Comparison of ENCODE assay signal across 14 cellular contexts in the genomic region with DNA sequence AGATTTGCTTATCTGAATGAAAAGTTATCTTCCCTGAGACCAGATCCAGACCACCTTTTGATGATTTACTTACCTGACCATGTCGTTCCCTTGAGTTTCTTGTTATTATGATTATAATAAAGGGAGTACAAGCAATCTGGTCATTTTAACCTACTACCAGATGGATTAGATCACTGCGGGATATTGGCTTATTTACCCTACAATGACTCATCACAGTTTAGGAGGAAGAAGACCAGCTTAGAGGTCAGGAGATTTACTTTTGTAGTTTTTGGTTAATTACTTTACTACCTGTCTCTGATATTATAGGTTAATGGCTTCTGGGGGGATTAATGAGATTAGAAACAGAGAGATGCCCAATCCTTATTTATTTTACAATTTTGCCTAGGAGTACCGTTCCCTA.
DNase-seq lines count a peak whose midpoint lies in the region; FAIRE-seq lines count a peak whose summit lies in the region.
"Had no signal": no experiment of that assay in that cellular context is flagged by ENCODE, and none has a peak within 500 bp of the region (broad histone marks: within the 10 kb centered on the region; RNA-seq: fewer than 3 reads in every experiment).

No MANE protein-coding gene starts in this region.

- DNase-seq in COR-L47 (lab: John Stamatoyannopoulos, UW), result peak; percentile 9
- peak; percentile 27 for DNase-seq in HPDE6-E6E7 (ENCODE audit: extremely low spot score)
- DNase-seq in NCI-H774 (lab: John Stamatoyannopoulos, UW), result peak; percentile 55
- DNase-seq in NCI-H345 treated with DMSO at 0.1 percent for 48 hours (lab: John Stamatoyannopoulos, UW; ENCODE audit: unreplicated experiment), result no peak
- DNase-seq in OCI-M1 (lab: John Stamatoyannopoulos, UW), result no peak
- no peak for DNase-seq in GM03348 (ENCODE audit: low spot score)
- DNase-seq in islet precursor cell, result no peak
- DNase-seq: activated B cell treated with CpG ODN at 0.5 μM for 24 hours; activated naive CD4-positive, alpha-beta T cell treated with anti-CD3 and anti-CD28 coated beads, Interleukin-2, amount 10 ng/mL, durations not matched to agents 7 days and 5 days; heart left ventricle; naive B cell; NCI-H1694 treated with DMSO at 0.1 percent for 48 hours; transverse colon had no signal

- FAIRE-seq in endometrium (lab: Jason Lieb, UNC), result peak; percentile 46

Comparison
In these comparisons a context has a peak if more than half of its experiments do, and no peak if none do; other contexts are left out.
1. DNase-seq: peak in COR-L47 (single experiment), HPDE6-E6E7 (single experiment) and NCI-H774 (single experiment); none in NCI-H345 treated with DMSO at 0.1 percent for 48 hours (single experiment), OCI-M1 (single experiment), GM03348 (single experiment) and islet precursor cell (single experiment).